1 cellular context compared by ENCODE assay signal in the genomic region with DNA sequence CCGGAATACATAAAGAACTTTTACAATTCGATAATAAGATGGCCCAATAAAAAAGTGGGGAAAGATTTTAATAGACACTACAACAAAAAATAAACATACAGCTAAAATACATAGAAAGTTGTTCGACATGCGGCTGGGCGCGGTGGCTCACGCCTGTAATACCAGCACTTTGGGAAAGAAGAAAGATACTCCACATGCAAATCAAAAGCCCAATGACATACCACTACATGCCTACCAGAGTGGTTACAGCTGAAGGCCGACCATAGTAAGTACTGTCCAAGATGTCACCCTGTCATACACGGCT.
TF ChIP-seq lines count a peak whose summit lies in the region.

No MANE protein-coding gene starts in this region.

TF ChIP-seq in HepG2, 621 proteins besides CTCF, POLR2A, EP300 and RAD21:
- TF ChIP-seq HOXA5 (CRISPR knock-in tag; IDR thresholded peaks at IDR 0.05) (0 out of 2 replicates have a peak, but pooled peaks have one; percentile 19), ZNF878 (CRISPR knock-in tag; IDR thresholded peaks at IDR 0.05) (no peak), ZNF644 (CRISPR knock-in tag; IDR thresholded peaks at IDR 0.05; ENCODE audit: low read depth) (no peak), PHF21A (CRISPR knock-in tag; IDR thresholded peaks at IDR 0.05) (no peak), PTBP1 (IDR thresholded peaks at IDR 0.05; ENCODE audit: low read depth, low read length, poor library complexity, severe bottlenecking) (no peak), NR3C1 (CRISPR knock-in tag; IDR thresholded peaks at IDR 0.05) (no peak), PCBP2 (optimal IDR thresholded peaks at IDR 0.05; ENCODE audit: low read depth, low read length, poor library complexity, severe bottlenecking) (no peak), SRF (IDR thresholded peaks at IDR 0.05; ENCODE audit: low read depth, low read length) (no peak), ZNF101 (CRISPR knock-in tag; IDR thresholded peaks at IDR 0.05; ENCODE audit: borderline replicate concordance, low read depth) (no peak), TGIF2 (CRISPR knock-in tag; IDR thresholded peaks at IDR 0.05) (no peak), TEAD3 (CRISPR knock-in tag; optimal IDR thresholded peaks at IDR 0.05; ENCODE audit: borderline replicate concordance) (peak; percentile 25), ZSCAN20 (CRISPR knock-in tag; IDR thresholded peaks at IDR 0.05; ENCODE audit: borderline replicate concordance) (0 out of 2 replicates have a peak, but pooled peaks have one; percentile 70), NONO (IDR thresholded peaks at IDR 0.05) (no peak), NONO (CRISPR knock-in tag; conservative IDR thresholded peaks at IDR 0.05) (peak; percentile 33; the same call in 1 of the 2 replicates), ZNF138 (CRISPR knock-in tag; IDR thresholded peaks at IDR 0.05; ENCODE audit: low read depth) (no peak)
- TF ChIP-seq, protein P1, sequence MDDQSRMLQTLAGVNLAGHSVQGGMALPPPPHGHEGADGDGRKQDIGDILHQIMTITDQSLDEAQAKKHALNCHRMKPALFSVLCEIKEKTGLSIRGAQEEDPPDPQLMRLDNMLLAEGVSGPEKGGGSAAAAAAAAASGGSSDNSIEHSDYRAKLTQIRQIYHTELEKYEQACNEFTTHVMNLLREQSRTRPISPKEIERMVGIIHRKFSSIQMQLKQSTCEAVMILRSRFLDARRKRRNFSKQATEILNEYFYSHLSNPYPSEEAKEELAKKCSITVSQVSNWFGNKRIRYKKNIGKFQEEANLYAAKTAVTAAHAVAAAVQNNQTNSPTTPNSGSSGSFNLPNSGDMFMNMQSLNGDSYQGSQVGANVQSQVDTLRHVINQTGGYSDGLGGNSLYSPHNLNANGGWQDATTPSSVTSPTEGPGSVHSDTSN (CRISPR knock-in tag; IDR thresholded peaks at IDR 0.05; ENCODE audit: borderline replicate concordance), result no peak
- TF ChIP-seq, protein P2, sequence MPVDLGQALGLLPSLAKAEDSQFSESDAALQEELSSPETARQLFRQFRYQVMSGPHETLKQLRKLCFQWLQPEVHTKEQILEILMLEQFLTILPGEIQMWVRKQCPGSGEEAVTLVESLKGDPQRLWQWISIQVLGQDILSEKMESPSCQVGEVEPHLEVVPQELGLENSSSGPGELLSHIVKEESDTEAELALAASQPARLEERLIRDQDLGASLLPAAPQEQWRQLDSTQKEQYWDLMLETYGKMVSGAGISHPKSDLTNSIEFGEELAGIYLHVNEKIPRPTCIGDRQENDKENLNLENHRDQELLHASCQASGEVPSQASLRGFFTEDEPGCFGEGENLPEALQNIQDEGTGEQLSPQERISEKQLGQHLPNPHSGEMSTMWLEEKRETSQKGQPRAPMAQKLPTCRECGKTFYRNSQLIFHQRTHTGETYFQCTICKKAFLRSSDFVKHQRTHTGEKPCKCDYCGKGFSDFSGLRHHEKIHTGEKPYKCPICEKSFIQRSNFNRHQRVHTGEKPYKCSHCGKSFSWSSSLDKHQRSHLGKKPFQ (CRISPR knock-in tag; IDR thresholded peaks at IDR 0.05; ENCODE audit: insufficient replicate concordance), result peak; percentile 27
- TF ChIP-seq, protein P3, sequence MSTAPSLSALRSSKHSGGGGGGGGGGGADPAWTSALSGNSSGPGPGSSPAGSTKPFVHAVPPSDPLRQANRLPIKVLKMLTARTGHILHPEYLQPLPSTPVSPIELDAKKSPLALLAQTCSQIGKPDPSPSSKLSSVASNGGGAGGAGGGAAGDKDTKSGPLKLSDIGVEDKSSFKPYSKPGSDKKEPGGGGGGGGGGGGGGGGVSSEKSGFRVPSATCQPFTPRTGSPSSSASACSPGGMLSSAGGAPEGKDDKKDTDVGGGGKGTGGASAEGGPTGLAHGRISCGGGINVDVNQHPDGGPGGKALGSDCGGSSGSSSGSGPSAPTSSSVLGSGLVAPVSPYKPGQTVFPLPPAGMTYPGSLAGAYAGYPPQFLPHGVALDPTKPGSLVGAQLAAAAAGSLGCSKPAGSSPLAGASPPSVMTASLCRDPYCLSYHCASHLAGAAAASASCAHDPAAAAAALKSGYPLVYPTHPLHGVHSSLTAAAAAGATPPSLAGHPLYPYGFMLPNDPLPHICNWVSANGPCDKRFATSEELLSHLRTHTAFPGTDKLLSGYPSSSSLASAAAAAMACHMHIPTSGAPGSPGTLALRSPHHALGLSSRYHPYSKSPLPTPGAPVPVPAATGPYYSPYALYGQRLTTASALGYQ (CRISPR knock-in tag; IDR thresholded peaks at IDR 0.05), result no peak
- TF ChIP-seq, protein P4, sequence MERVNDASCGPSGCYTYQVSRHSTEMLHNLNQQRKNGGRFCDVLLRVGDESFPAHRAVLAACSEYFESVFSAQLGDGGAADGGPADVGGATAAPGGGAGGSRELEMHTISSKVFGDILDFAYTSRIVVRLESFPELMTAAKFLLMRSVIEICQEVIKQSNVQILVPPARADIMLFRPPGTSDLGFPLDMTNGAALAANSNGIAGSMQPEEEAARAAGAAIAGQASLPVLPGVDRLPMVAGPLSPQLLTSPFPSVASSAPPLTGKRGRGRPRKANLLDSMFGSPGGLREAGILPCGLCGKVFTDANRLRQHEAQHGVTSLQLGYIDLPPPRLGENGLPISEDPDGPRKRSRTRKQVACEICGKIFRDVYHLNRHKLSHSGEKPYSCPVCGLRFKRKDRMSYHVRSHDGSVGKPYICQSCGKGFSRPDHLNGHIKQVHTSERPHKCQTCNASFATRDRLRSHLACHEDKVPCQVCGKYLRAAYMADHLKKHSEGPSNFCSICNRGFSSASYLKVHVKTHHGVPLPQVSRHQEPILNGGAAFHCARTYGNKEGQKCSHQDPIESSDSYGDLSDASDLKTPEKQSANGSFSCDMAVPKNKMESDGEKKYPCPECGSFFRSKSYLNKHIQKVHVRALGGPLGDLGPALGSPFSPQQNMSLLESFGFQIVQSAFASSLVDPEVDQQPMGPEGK (CRISPR knock-in tag; IDR thresholded peaks at IDR 0.05), result no peak
- TF ChIP-seq, protein P5, sequence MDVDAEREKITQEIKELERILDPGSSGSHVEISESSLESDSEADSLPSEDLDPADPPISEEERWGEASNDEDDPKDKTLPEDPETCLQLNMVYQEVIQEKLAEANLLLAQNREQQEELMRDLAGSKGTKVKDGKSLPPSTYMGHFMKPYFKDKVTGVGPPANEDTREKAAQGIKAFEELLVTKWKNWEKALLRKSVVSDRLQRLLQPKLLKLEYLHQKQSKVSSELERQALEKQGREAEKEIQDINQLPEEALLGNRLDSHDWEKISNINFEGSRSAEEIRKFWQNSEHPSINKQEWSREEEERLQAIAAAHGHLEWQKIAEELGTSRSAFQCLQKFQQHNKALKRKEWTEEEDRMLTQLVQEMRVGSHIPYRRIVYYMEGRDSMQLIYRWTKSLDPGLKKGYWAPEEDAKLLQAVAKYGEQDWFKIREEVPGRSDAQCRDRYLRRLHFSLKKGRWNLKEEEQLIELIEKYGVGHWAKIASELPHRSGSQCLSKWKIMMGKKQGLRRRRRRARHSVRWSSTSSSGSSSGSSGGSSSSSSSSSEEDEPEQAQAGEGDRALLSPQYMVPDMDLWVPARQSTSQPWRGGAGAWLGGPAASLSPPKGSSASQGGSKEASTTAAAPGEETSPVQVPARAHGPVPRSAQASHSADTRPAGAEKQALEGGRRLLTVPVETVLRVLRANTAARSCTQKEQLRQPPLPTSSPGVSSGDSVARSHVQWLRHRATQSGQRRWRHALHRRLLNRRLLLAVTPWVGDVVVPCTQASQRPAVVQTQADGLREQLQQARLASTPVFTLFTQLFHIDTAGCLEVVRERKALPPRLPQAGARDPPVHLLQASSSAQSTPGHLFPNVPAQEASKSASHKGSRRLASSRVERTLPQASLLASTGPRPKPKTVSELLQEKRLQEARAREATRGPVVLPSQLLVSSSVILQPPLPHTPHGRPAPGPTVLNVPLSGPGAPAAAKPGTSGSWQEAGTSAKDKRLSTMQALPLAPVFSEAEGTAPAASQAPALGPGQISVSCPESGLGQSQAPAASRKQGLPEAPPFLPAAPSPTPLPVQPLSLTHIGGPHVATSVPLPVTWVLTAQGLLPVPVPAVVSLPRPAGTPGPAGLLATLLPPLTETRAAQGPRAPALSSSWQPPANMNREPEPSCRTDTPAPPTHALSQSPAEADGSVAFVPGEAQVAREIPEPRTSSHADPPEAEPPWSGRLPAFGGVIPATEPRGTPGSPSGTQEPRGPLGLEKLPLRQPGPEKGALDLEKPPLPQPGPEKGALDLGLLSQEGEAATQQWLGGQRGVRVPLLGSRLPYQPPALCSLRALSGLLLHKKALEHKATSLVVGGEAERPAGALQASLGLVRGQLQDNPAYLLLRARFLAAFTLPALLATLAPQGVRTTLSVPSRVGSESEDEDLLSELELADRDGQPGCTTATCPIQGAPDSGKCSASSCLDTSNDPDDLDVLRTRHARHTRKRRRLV (CRISPR knock-in tag; IDR thresholded peaks at IDR 0.05), result 0 out of 2 replicates have a peak, but pooled peaks have one; percentile 4
